Comparison of ENCODE assay signal across 9 cellular contexts in the genomic region with DNA sequence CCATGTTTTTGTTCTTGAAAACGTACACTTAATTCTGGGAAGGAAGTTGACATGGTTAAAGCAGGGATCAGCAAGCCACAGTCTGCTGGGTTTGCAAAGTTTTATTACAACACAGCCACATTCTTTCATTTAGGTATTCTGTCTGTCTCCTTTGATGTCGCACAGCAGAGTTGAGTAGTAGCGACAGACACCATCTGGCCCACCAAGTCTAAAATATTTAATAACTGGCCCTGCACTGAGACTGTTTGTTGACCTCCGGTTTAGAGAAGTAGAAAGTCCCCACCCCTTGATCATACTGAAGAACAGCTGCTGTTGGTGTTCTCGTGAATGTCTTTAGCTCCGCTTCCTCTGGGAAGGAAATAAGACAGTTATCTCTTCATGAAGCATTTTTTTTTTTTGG.
A peak's percentile ranks its signal among the peaks of the same experiment; 100 is the strongest.
DNase-seq lines count a peak whose midpoint lies in the region; ATAC-seq lines count a peak whose summit lies in the region.
"Had no signal": no experiment of that assay in that cellular context is flagged by ENCODE, and none has a peak within 500 bp of the region (broad histone marks: within the 10 kb centered on the region; RNA-seq: fewer than 3 reads in every experiment).

No MANE protein-coding gene starts in this region.

- ATAC-seq in GM19395 (IDR thresholded peaks at IDR 0.05; ENCODE audit: unreplicated experiment) (peak; percentile 83), HG02973 (IDR thresholded peaks at IDR 0.05; ENCODE audit: unreplicated experiment) (peak; percentile 82), sciatic nerve (peak; percentile 55), HG03378 (IDR thresholded peaks at IDR 0.05; ENCODE audit: unreplicated experiment) (no peak)

- intact Hi-C loops in sciatic nerve (cut with DNase I), result no loop called here

- DNase-seq in UCSD-AML1 (lab: John Stamatoyannopoulos, UW; ENCODE audit: unreplicated experiment) (peak; percentile 18), sciatic nerve (ENCODE audit: low spot score) (no peak), NCI-H526 (lab: John Stamatoyannopoulos, UW) (no peak)
- no peak for DNase-seq in stimulated activated naive CD4-positive, alpha-beta T cell (lab: John Stamatoyannopoulos, UW)
- DNase-seq: activated CD4-positive, alpha-beta T cell treated with anti-CD3 and anti-CD28 coated beads for 4 hours; NCI-H2081 treated with DMSO at 0.1 percent for 48 hours had no signal
